8 cellular contexts compared by ENCODE assay signal in genomic region chr17:49223517-49224197, GRCh38. TPM values are rescaled to one million over a fixed set of nuclear protein-coding genes. Genes with fewer than 3 reads are reported as not detected.
A peak's percentile ranks its signal among the peaks of the same experiment; 100 is the strongest.
DNase-seq lines count a peak whose midpoint lies in the region; ATAC-seq and TF ChIP-seq lines count a peak whose summit lies in the region.

No MANE protein-coding gene starts in this region.

- peak overlapping the region in 9 of 10 donors; percentile 61 to 86 (median 73) for H3K27ac Mint-ChIP-seq in naive thymus-derived CD8-positive, alpha-beta T cell

- peaks cover 0 to 20% (median 2%) of the 10 kb centered on the region in 3 donors for H3K36me3 Mint-ChIP-seq in naive thymus-derived CD8-positive, alpha-beta T cell

- no peaks in the 10 kb centered on the region for H3K27me3 Mint-ChIP-seq in naive thymus-derived CD8-positive, alpha-beta T cell

- peaks cover 6% of the 10 kb centered on the region for H3K27me3 ChIP-seq in thoracic aorta (replicated peaks; ENCODE audit: insufficient read depth)

- DNase-seq in NCI-H345 treated with DMSO at 0.1 percent for 48 hours (lab: John Stamatoyannopoulos, UW; ENCODE audit: unreplicated experiment) (peak; percentile 30), epithelial cell of esophagus (ENCODE audit: low read depth) (peak; percentile 18), thoracic aorta (ENCODE audit: low spot score) (no peak), NCI-H1092 (lab: John Stamatoyannopoulos, UW) (no peak), amniotic stem cell (lab: John Stamatoyannopoulos, UW) (no peak)
- DNase-seq in activated CD8-positive, alpha-beta memory T cell treated with anti-CD3 and anti-CD28 coated beads, Interleukin-2, amount 50 U/mL, for 4 hours, result peak; percentile 74
- peak; percentile 40 to 82 (median 62) for DNase-seq in naive thymus-derived CD8-positive, alpha-beta T cell

- no peaks in the 10 kb centered on the region for H3K36me3 ChIP-seq in thoracic aorta

- H3K9me3 ChIP-seq in thoracic aorta, result no peaks in the 10 kb centered on the region

- H3K4me3 ChIP-seq in GM12875 (ENCODE audit: low read depth, low read length), result no peak overlapping the region
- no peak overlapping the region for H3K4me3 ChIP-seq in epithelial cell of esophagus (ENCODE audit: low read length)
- H3K4me3 ChIP-seq in thoracic aorta, result peak overlapping the region; percentile 53

- no peaks in the 10 kb centered on the region for H3K9me3 Mint-ChIP-seq in naive thymus-derived CD8-positive, alpha-beta T cell

- no peak overlapping the region for H3K27ac ChIP-seq in thoracic aorta

- POLR2A ChIA-PET in naive thymus-derived CD8-positive, alpha-beta T cell (lab: Charles Lee), result interaction anchor here (0.9 to 8.9 kb wide), 8 partner anchors 7 to 331 kb away, joined by 3 to 112 read pairs (median 6); partner anchors contain the start of genes ABI3, ATP5MC1 and GNGT2

- TF ChIP-seq CTCF in GM12875 (IDR thresholded peaks at IDR 0.05; ENCODE audit: borderline replicate concordance, insufficient read depth, low read depth, low read length) (peak; percentile 92), epithelial cell of esophagus (IDR thresholded peaks at IDR 0.05; ENCODE audit: insufficient read depth, low read depth, low read length, missing control alignments) (peak; percentile 79), thoracic aorta (IDR thresholded peaks at IDR 0.05) (peak; percentile 75)

- peaks cover 26 to 61% (median 53%) of the 10 kb centered on the region in 4 donors for H3K4me1 Mint-ChIP-seq in naive thymus-derived CD8-positive, alpha-beta T cell

- H3K4me1 ChIP-seq in thoracic aorta (ENCODE audit: control insufficient read depth in 1 of 2, low read depth in 2 of 2), result peaks cover 4 to 19% of the 10 kb centered on the region in 2 donors

- peak; percentile 1 to 5 for ATAC-seq in naive thymus-derived CD8-positive, alpha-beta T cell
- no peak for ATAC-seq in thoracic aorta (ENCODE audit: insufficient number of reproducible peaks, low FRiP score, low read depth)

- peak overlapping the region; percentile 67 to 87 (median 84) for H3K4me3 Mint-ChIP-seq in naive thymus-derived CD8-positive, alpha-beta T cell

RNA-seq across cellular contexts. Expression of gene PHOSPHO1, which starts 6.9 kb away (rescaled TPM):
- total RNA-seq in naive thymus-derived CD8-positive, alpha-beta T cell, result not detected
- under 1 TPM; 0.25 to 0.62 (median 0.35) TPM for polyA plus RNA-seq in naive thymus-derived CD8-positive, alpha-beta T cell
- under 1 TPM in 1 of 2 donors, not detected in 1; 0.95 TPM for total RNA-seq in thoracic aorta

RNA-seq across cellular contexts. Expression of gene ABI3, which starts 13.2 kb away (rescaled TPM):
- total RNA-seq in naive thymus-derived CD8-positive, alpha-beta T cell, result 10 to 100 TPM; 16.6 to 16.9 TPM
- 10 to 100 TPM; 27.7 to 50.7 (median 48.4) TPM for polyA plus RNA-seq in naive thymus-derived CD8-positive, alpha-beta T cell
- total RNA-seq in thoracic aorta, result 10 to 100 TPM in 1 of 2 donors, 1 to 10 TPM in 1; 8.9 to 10.8 TPM

RNA-seq across cellular contexts. Expression of gene GNGT2, which starts 13.3 kb away (rescaled TPM):
- total RNA-seq in naive thymus-derived CD8-positive, alpha-beta T cell, result 1 to 10 TPM; 4.7 to 7.0 TPM
- 10 to 100 TPM; 14.7 to 25.8 (median 17.1) TPM for polyA plus RNA-seq in naive thymus-derived CD8-positive, alpha-beta T cell
- total RNA-seq in thoracic aorta, result 1 to 10 TPM in 1 of 2 donors, not detected in 1; 3.1 TPM

Comparison
In these comparisons a context has a peak if more than half of its experiments do, and no peak if none do; other contexts are left out.
1. DNase-seq: peak in NCI-H345 treated with DMSO at 0.1 percent for 48 hours (single experiment), activated CD8-positive, alpha-beta memory T cell treated with anti-CD3 and anti-CD28 coated beads, Interleukin-2, amount 50 U/mL, for 4 hours (single experiment), epithelial cell of esophagus (single experiment) and naive thymus-derived CD8-positive, alpha-beta T cell (10 of 10); none in thoracic aorta (single experiment), NCI-H1092 (single experiment) and amniotic stem cell (single experiment).
2. Peak in every context shown above with its lines, with median percentiles within 50 percentile points of each other: CTCF ChIP-seq.